ENCODE assay signal across 16 cellular contexts in genomic region chr18:67628674-67629073, GRCh38.
"Had no signal": no experiment of that assay in that cellular context is flagged by ENCODE, and none has a peak within 500 bp of the region (broad histone marks: within the 10 kb centered on the region; RNA-seq: fewer than 3 reads in every experiment).

No MANE protein-coding gene starts in this region.

- H3K4me1 Mint-ChIP-seq: mesothelial cell of epicardium, natural killer cell had no signal

- H3K4me1 ChIP-seq: gastroesophageal sphincter, right atrium auricular region, sigmoid colon had no signal

- H3K9me3 Mint-ChIP-seq: mesothelial cell of epicardium, neural crest cell, type B pancreatic cell had no signal

- H3K36me3 Mint-ChIP-seq: mesothelial cell of epicardium, natural killer cell, type B pancreatic cell had no signal

- H3K36me3 ChIP-seq: gastroesophageal sphincter, right atrium auricular region, sigmoid colon had no signal

- H3K27ac ChIP-seq: gastroesophageal sphincter, right atrium auricular region, sigmoid colon, skin epidermis had no signal

- ATAC-seq: esophagus mucosa, gastroesophageal sphincter, natural killer cell had no signal

- H3K9me3 ChIP-seq: gastroesophageal sphincter, right atrium auricular region, sigmoid colon had no signal

- DNase-seq: effector memory CD4-positive, alpha-beta T cell; glutamatergic neuron; kidney glomerular epithelial cell; natural killer cell; sigmoid colon; stimulated activated CD4-positive, alpha-beta T cell treated with anti-CD3 and anti-CD28 coated beads, Interleukin-2, amount 100 ng/mL, for 48 hours; stimulated activated naive CD4-positive, alpha-beta T cell treated with Interleukin-2 at 50 U/mL for 16 hours had no signal

- H3K27me3 ChIP-seq: gastroesophageal sphincter, right atrium auricular region, sigmoid colon had no signal

- FAIRE-seq: endometrium, urothelium cell line had no signal

- H3K27ac Mint-ChIP-seq: mesothelial cell of epicardium, natural killer cell, type B pancreatic cell had no signal

- H3K4me3 ChIP-seq: gastroesophageal sphincter, right atrium auricular region, sigmoid colon, skin epidermis had no signal

- H3K4me3 Mint-ChIP-seq: mesothelial cell of epicardium, natural killer cell, neural crest cell, type B pancreatic cell had no signal
